In genomic region chr1:29145739-29146437, GRCh38 we compare ENCODE assay signal across 13 cellular contexts. TPM values are rescaled to one million over a fixed set of nuclear protein-coding genes. Genes with fewer than 3 reads are reported as not detected.
DNase-seq lines count a peak whose midpoint lies in the region; ATAC-seq, FAIRE-seq and TF ChIP-seq lines count a peak whose summit lies in the region.
"Had no signal": no experiment of that assay in that cellular context is flagged by ENCODE, and none has a peak within 500 bp of the region (broad histone marks: within the 10 kb centered on the region; RNA-seq: fewer than 3 reads in every experiment).

No MANE protein-coding gene starts in this region.

- H3K9me3 ChIP-seq in adrenal gland (replicated peaks in 1 of 3) (no peaks in the 10 kb centered on the region), small intestine (ENCODE audit: control insufficient read depth, low read depth) (no peaks in the 10 kb centered on the region)
- H3K9me3 ChIP-seq: left lung had no signal

- intact Hi-C loops in activated CD8-positive, alpha-beta T cell treated with anti-CD3 and anti-CD28 coated beads for 36 hours (cut with micrococcal nuclease): no loop called here
- intact Hi-C loops in adrenal gland (cut with DNase I) (no loop called here), left ventricle myocardium superior (cut with micrococcal nuclease) (no loop called here)

- ATAC-seq in activated CD8-positive, alpha-beta T cell treated with anti-CD3 and anti-CD28 coated beads, Interleukin-2, amount 10 ng/mL, durations not matched to agents 7 days and 5 days: peak; percentile 19
- ATAC-seq in activated CD8-positive, alpha-beta T cell treated with anti-CD3 and anti-CD28 coated beads for 36 hours: no peak
- peak; percentile 44 for ATAC-seq in left ventricle myocardium superior
- no peak for ATAC-seq in GM18867 (IDR thresholded peaks at IDR 0.05; ENCODE audit: unreplicated experiment)
- ATAC-seq in HG03457 (IDR thresholded peaks at IDR 0.05; ENCODE audit: unreplicated experiment): no peak
- ATAC-seq: left lung had no signal

- H3K4me1 Mint-ChIP-seq in activated CD8-positive, alpha-beta T cell treated with anti-CD3 and anti-CD28 coated beads, Interleukin-2, amount 10 ng/mL, durations not matched to agents 7 days and 5 days (ENCODE audit: low read depth): no peaks in the 10 kb centered on the region
- no peaks in the 10 kb centered on the region for H3K4me1 Mint-ChIP-seq in activated CD8-positive, alpha-beta T cell treated with anti-CD3 and anti-CD28 coated beads for 36 hours (ENCODE audit: low read depth)

- peak overlapping the region; percentile 9 for H3K27ac Mint-ChIP-seq in activated CD8-positive, alpha-beta T cell treated with anti-CD3 and anti-CD28 coated beads, Interleukin-2, amount 10 ng/mL, durations not matched to agents 7 days and 5 days
- no peak overlapping the region for H3K27ac Mint-ChIP-seq in activated CD8-positive, alpha-beta T cell treated with anti-CD3 and anti-CD28 coated beads for 36 hours

- TF ChIP-seq CTCF in activated CD8-positive, alpha-beta T cell treated with anti-CD3 and anti-CD28 coated beads for 36 hours (IDR thresholded peaks at IDR 0.05): no peak
- TF ChIP-seq CTCF in adrenal gland (IDR thresholded peaks at IDR 0.05): no peak

- CTCF ChIA-PET in activated CD8-positive, alpha-beta T cell treated with anti-CD3 and anti-CD28 coated beads, Interleukin-2, amount 10 ng/mL, durations not matched to agents 7 days and 5 days (lab: Charles Lee): no interaction called here
- CTCF ChIA-PET in activated CD8-positive, alpha-beta T cell treated with anti-CD3 and anti-CD28 coated beads for 36 hours (lab: Charles Lee): no interaction called here

- H3K27me3 ChIP-seq in adrenal gland (no peaks in the 10 kb centered on the region), small intestine (ENCODE audit: control insufficient read depth in 2 of 2, insufficient read depth in 2 of 2, low read length in 2 of 2) (no peaks in the 10 kb centered on the region)
- H3K27me3 ChIP-seq: left lung had no signal

- no peak for DNase-seq in activated CD8-positive, alpha-beta T cell treated with anti-CD3 and anti-CD28 coated beads, Interleukin-2, amount 10 ng/mL, durations not matched to agents 7 days and 5 days
- DNase-seq in activated CD8-positive, alpha-beta T cell treated with anti-CD3 and anti-CD28 coated beads for 36 hours: no peak
- DNase-seq in adrenal gland (peak in 5 of 7 donors; percentile 34 to 59 (median 49)), left ventricle myocardium superior (no peak), small intestine (peak; percentile 94), amygdala (lab: John Stamatoyannopoulos, UW) (no peak)
- DNase-seq: left lung; NCI-H748 treated with DMSO at 0.1 percent for 48 hours; stimulated activated CD4-positive, alpha-beta T cell treated with anti-CD3 and anti-CD28 coated beads, Interleukin-4, amount 100 ng/mL, for 24 hours had no signal

- H3K27ac ChIP-seq in adrenal gland (peak overlapping the region in 1 of 5 donors; percentile 51), small intestine (ENCODE audit: low read depth in 1 of 2, low read length in 1 of 2) (peak overlapping the region; percentile 67 to 80)
- H3K27ac ChIP-seq: left lung had no signal

- POLR2A ChIA-PET in activated CD8-positive, alpha-beta T cell treated with anti-CD3 and anti-CD28 coated beads, Interleukin-2, amount 10 ng/mL, durations not matched to agents 7 days and 5 days (lab: Charles Lee): interaction anchor here (0.5 kb wide), 1 partner anchor 158 kb away, joined by 4 read pairs; no protein-coding TSS in a partner anchor
- POLR2A ChIA-PET in activated CD8-positive, alpha-beta T cell treated with anti-CD3 and anti-CD28 coated beads for 36 hours (lab: Charles Lee): no interaction called here

- H3K36me3 ChIP-seq in adrenal gland (replicated peaks in 1 of 2): peaks cover 0 to 50% of the 10 kb centered on the region in 2 donors
- H3K36me3 ChIP-seq in small intestine (ENCODE audit: control insufficient read depth in 2 of 2, insufficient read depth in 2 of 2, low read length in 2 of 2): peaks cover 12 to 23% of the 10 kb centered on the region in 2 donors

- no peak overlapping the region for H3K4me3 ChIP-seq in adrenal gland
- no peak overlapping the region for H3K4me3 ChIP-seq in small intestine (ENCODE audit: low read depth in 1 of 2, low read length in 2 of 2)
- H3K4me3 ChIP-seq: left lung had no signal

- 48 to 64% (median 60%) methylated on average over 8 of the region's 8 CpGs for WGBS in adrenal gland, 4 donors
- WGBS in small intestine, 3 donors: 20 to 62% (median 44%) methylated on average over 8 of the region's 8 CpGs

- no peak overlapping the region for H3K4me3 Mint-ChIP-seq in activated CD8-positive, alpha-beta T cell treated with anti-CD3 and anti-CD28 coated beads, Interleukin-2, amount 10 ng/mL, durations not matched to agents 7 days and 5 days
- H3K4me3 Mint-ChIP-seq in activated CD8-positive, alpha-beta T cell treated with anti-CD3 and anti-CD28 coated beads for 36 hours: no peak overlapping the region

- H3K27me3 Mint-ChIP-seq in activated CD8-positive, alpha-beta T cell treated with anti-CD3 and anti-CD28 coated beads, Interleukin-2, amount 10 ng/mL, durations not matched to agents 7 days and 5 days (ENCODE audit: low read depth): no peaks in the 10 kb centered on the region
- no peaks in the 10 kb centered on the region for H3K27me3 Mint-ChIP-seq in activated CD8-positive, alpha-beta T cell treated with anti-CD3 and anti-CD28 coated beads for 36 hours

- no peak for FAIRE-seq in small intestine (lab: Jason Lieb, UNC)
- FAIRE-seq: A204.1, TTC549 had no signal

- H3K4me1 ChIP-seq in adrenal gland (replicated peaks in 1 of 2) (peaks cover 0 to 5% of the 10 kb centered on the region in 2 donors), small intestine (ENCODE audit: control insufficient read depth in 2 of 2, insufficient read depth in 1 of 2, low read depth in 1 of 2, low read length in 1 of 2) (peaks cover 0 to 3% of the 10 kb centered on the region in 2 donors)
- H3K4me1 ChIP-seq: left lung had no signal

- no peak for TF ChIP-seq POLR2A in adrenal gland (IDR thresholded peaks at IDR 0.05)

- H3K9me3 Mint-ChIP-seq in activated CD8-positive, alpha-beta T cell treated with anti-CD3 and anti-CD28 coated beads, Interleukin-2, amount 10 ng/mL, durations not matched to agents 7 days and 5 days (ENCODE audit: insufficient read depth): no peaks in the 10 kb centered on the region
- H3K9me3 Mint-ChIP-seq in activated CD8-positive, alpha-beta T cell treated with anti-CD3 and anti-CD28 coated beads for 36 hours: no peaks in the 10 kb centered on the region

- peaks cover 66% of the 10 kb centered on the region for H3K36me3 Mint-ChIP-seq in activated CD8-positive, alpha-beta T cell treated with anti-CD3 and anti-CD28 coated beads, Interleukin-2, amount 10 ng/mL, durations not matched to agents 7 days and 5 days (ENCODE audit: low read depth)
- peaks cover 62% of the 10 kb centered on the region for H3K36me3 Mint-ChIP-seq in activated CD8-positive, alpha-beta T cell treated with anti-CD3 and anti-CD28 coated beads for 36 hours (ENCODE audit: low read depth)

RNA-seq across cellular contexts. Expression of gene TMEM200B, which starts 22.2 kb away (rescaled TPM):
- not detected for total RNA-seq in activated CD8-positive, alpha-beta T cell treated with anti-CD3 and anti-CD28 coated beads, Interleukin-2, amount 10 ng/mL, durations not matched to agents 7 days and 5 days
- total RNA-seq in activated CD8-positive, alpha-beta T cell treated with anti-CD3 and anti-CD28 coated beads for 36 hours: 1 to 10 TPM; 1.0 to 1.1 TPM
- total RNA-seq in adrenal gland: 10 to 100 TPM in 2 of 8 donors, 1 to 10 TPM in 6; 1.8 to 13.3 (median 6.2) TPM
- 1 to 10 TPM; 1.8 to 3.3 (median 2.4) TPM for polyA plus RNA-seq in adrenal gland
- total RNA-seq in left ventricle myocardium superior: 1.5 TPM
- polyA plus RNA-seq in small intestine: 1 to 10 TPM in 1 of 3 donors, under 1 TPM in 1, not detected in 1; 0.81 to 3.9 TPM

RNA-seq across cellular contexts. Expression of gene SRSF4, which starts 35.8 kb away (rescaled TPM):
- 100 to 1,000 TPM; 122 to 124 TPM for total RNA-seq in activated CD8-positive, alpha-beta T cell treated with anti-CD3 and anti-CD28 coated beads, Interleukin-2, amount 10 ng/mL, durations not matched to agents 7 days and 5 days
- 100 to 1,000 TPM; 121 to 123 TPM for total RNA-seq in activated CD8-positive, alpha-beta T cell treated with anti-CD3 and anti-CD28 coated beads for 36 hours
- total RNA-seq in adrenal gland: 10 to 100 TPM; 35.1 to 77.4 (median 51.1) TPM
- polyA plus RNA-seq in adrenal gland: 100 to 1,000 TPM in 2 of 3 donors, 10 to 100 TPM in 1; 77.0 to 120 (median 118) TPM
- 53.8 TPM for total RNA-seq in left ventricle myocardium superior
- 10 to 100 TPM; 65.1 to 99.3 (median 71.9) TPM for polyA plus RNA-seq in small intestine

Comparison
In these comparisons a context has a peak if more than half of its experiments do, and no peak if none do; other contexts are left out.
1. ATAC-seq: peak in activated CD8-positive, alpha-beta T cell treated with anti-CD3 and anti-CD28 coated beads, Interleukin-2, amount 10 ng/mL, durations not matched to agents 7 days and 5 days (single experiment) and left ventricle myocardium superior (single experiment); none in activated CD8-positive, alpha-beta T cell treated with anti-CD3 and anti-CD28 coated beads for 36 hours (single experiment), GM18867 (single experiment) and HG03457 (single experiment).
2. DNase-seq: peak in adrenal gland (5 of 7) and small intestine (single experiment); none in activated CD8-positive, alpha-beta T cell treated with anti-CD3 and anti-CD28 coated beads, Interleukin-2, amount 10 ng/mL, durations not matched to agents 7 days and 5 days (single experiment), activated CD8-positive, alpha-beta T cell treated with anti-CD3 and anti-CD28 coated beads for 36 hours (single experiment), left ventricle myocardium superior (single experiment) and amygdala (0 of 56).